ENCODE assay signal across 34 cellular contexts in genomic region chr7:145903658-145904057, GRCh38.
"Had no signal": no experiment of that assay in that cellular context is flagged by ENCODE, and none has a peak within 500 bp of the region (broad histone marks: within the 10 kb centered on the region; RNA-seq: fewer than 3 reads in every experiment).

No MANE protein-coding gene starts in this region.

- H3K9me3 ChIP-seq: adrenal gland, body of pancreas had no signal

- H3K4me1 ChIP-seq: adrenal gland, body of pancreas, breast epithelium had no signal

- ATAC-seq: activated CD8-positive, alpha-beta T cell treated with anti-CD3 and anti-CD28 coated beads for 36 hours; activated naive CD4-positive, alpha-beta T cell treated with anti-CD3 and anti-CD28 coated beads, Interleukin-2, amount 50 U/mL, for 72 hours; activated T-cell treated with anti-CD3 and anti-CD28 coated beads, Interleukin-2, amount 50 U/mL, for 4 hours; activated T-cell treated with anti-CD3 and anti-CD28 coated beads, Interleukin-2, amount 50 U/mL, for 72 hours; activated T-helper 17 cell treated with anti-CD3 and anti-CD28 coated beads, Interleukin-2, amount 50 U/mL, for 72 hours; body of pancreas had no signal

- H3K4me3 ChIP-seq: adrenal gland, body of pancreas, breast epithelium had no signal

- FAIRE-seq: astrocyte, colon, TTC549 had no signal

- H3K27ac ChIP-seq: adrenal gland, body of pancreas, brain microvascular endothelial cell, breast epithelium, VCaP had no signal

- H3K36me3 ChIP-seq: adrenal gland, brain microvascular endothelial cell, breast epithelium had no signal

- H3K27me3 ChIP-seq: adrenal gland, body of pancreas, brain microvascular endothelial cell, breast epithelium had no signal

- DNase-seq: activated B cell treated with CpG ODN at 0.5 μM for 24 hours; activated CD4-positive, alpha-beta memory T cell treated with anti-CD3 and anti-CD28 coated beads for 36 hours; activated CD4-positive, alpha-beta T cell treated with anti-CD3 and anti-CD28 coated beads for 4 hours; activated CD4-positive, alpha-beta T cell treated with anti-CD3 and anti-CD28 coated beads, Interleukin-2, amount 10 ng/mL, durations not matched to agents 24 days and 14 days; activated CD4-positive, alpha-beta T cell treated with anti-CD3 and anti-CD28 coated beads, Interleukin-2, amount 50 U/mL, for 1 hour; activated CD4-positive, alpha-beta T cell treated with anti-CD3 and anti-CD28 coated beads, Interleukin-2, amount 50 U/mL, for 4 hours; activated CD4-positive, CD25-positive, alpha-beta regulatory T cell treated with anti-CD3 and anti-CD28 coated beads, Interleukin-2, amount 50 U/mL, for 72 hours; activated CD8-positive, alpha-beta memory T cell treated with anti-CD3 and anti-CD28 coated beads, Interleukin-2, amount 50 U/mL, for 4 hours; activated CD8-positive, alpha-beta T cell treated with anti-CD3 and anti-CD28 coated beads for 36 hours; activated effector memory CD4-positive, alpha-beta T cell treated with anti-CD3 and anti-CD28 coated beads, Interleukin-2, amount 50 U/mL, for 16 hours; activated gamma-delta T cell treated with Interleukin-2 at 50 U/mL for 16 hours; activated naive CD4-positive, alpha-beta T cell; activated naive CD4-positive, alpha-beta T cell treated with anti-CD3 and anti-CD28 coated beads for 36 hours; activated naive CD4-positive, alpha-beta T cell treated with anti-CD3 and anti-CD28 coated beads, Interleukin-2, amount 50 U/mL, for 16 hours; activated naive CD8-positive, alpha-beta T cell treated with anti-CD3 and anti-CD28 coated beads for 36 hours; activated T-cell treated with anti-CD3 and anti-CD28 coated beads for 4 hours; activated T-cell treated with anti-CD3 and anti-CD28 coated beads, Interleukin-2, amount 50 U/mL, for 1 hour; activated T-cell treated with anti-CD3 and anti-CD28 coated beads, Interleukin-2, amount 50 U/mL, for 4 hours; activated T-cell treated with anti-CD3 and anti-CD28 coated beads, Interleukin-2, amount 50 U/mL, for 72 hours; adrenal gland; amniotic stem cell; aorta; body of pancreas; brain microvascular endothelial cell; central memory CD4-positive, alpha-beta T cell; T-helper 2 cell; T-helper 9 cell had no signal
